Comparison of ENCODE assay signal across 15 cellular contexts in the genomic region with DNA sequence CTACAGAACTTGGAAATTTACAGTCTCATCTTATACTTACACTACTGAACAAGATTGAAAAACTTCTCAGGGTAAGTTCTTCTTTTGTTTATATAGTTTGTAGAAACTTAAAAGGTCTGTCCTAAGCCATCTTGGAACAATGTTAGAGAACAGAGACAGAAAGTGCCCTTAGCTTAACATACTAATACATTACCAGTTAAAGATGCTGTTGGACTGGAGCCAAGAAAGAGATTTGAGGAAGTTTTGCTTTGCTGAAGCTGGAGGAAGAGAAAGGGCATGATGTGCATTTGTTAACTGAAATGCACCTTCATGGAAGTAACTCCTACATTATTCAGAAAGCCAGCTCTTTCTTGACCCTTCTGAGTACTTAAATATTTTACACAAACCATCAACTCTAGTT.
DNase-seq lines count a peak whose midpoint lies in the region; ATAC-seq and TF ChIP-seq lines count a peak whose summit lies in the region.
"Had no signal": no experiment of that assay in that cellular context is flagged by ENCODE, and none has a peak within 500 bp of the region (broad histone marks: within the 10 kb centered on the region; RNA-seq: fewer than 3 reads in every experiment).

No MANE protein-coding gene starts in this region.

- H3K9me3 Mint-ChIP-seq in Calu3 (ENCODE audit: low read depth, unreplicated experiment), result no peaks in the 10 kb centered on the region
- H3K9me3 Mint-ChIP-seq: activated naive CD4-positive, alpha-beta T cell treated with anti-CD3 and anti-CD28 coated beads, Interleukin-2, amount 50 U/mL, for 24 hours; effector memory CD8-positive, alpha-beta T cell had no signal

- TF ChIP-seq CTCF in Calu3 (IDR thresholded peaks at IDR 0.05; ENCODE audit: unreplicated experiment) (no peak), NB4 (IDR thresholded peaks at IDR 0.05; ENCODE audit: low read depth, low read length) (no peak)

- no peak for TF ChIP-seq POLR2A in NB4 (IDR thresholded peaks at IDR 0.05; ENCODE audit: extremely low read depth, insufficient read length)

- no peak overlapping the region for H3K27ac Mint-ChIP-seq in Calu3 (ENCODE audit: unreplicated experiment)
- H3K27ac Mint-ChIP-seq: activated CD8-positive, alpha-beta memory T cell treated with anti-CD3 and anti-CD28 coated beads, Interleukin-2, amount 10 ng/mL, durations not matched to agents 7 days and 5 days; activated naive CD4-positive, alpha-beta T cell treated with anti-CD3 and anti-CD28 coated beads, Interleukin-2, amount 50 U/mL, for 24 hours had no signal

- H3K36me3 Mint-ChIP-seq in Calu3 (ENCODE audit: insufficient read depth, unreplicated experiment), result peaks cover 32% of the 10 kb centered on the region

- ATAC-seq in GM21381 (IDR thresholded peaks at IDR 0.05; ENCODE audit: unreplicated experiment) (peak; percentile 46), GM21717 (IDR thresholded peaks at IDR 0.05; ENCODE audit: unreplicated experiment) (no peak)
- ATAC-seq: activated CD8-positive, alpha-beta memory T cell treated with anti-CD3 and anti-CD28 coated beads, Interleukin-2, amount 10 ng/mL, durations not matched to agents 7 days and 5 days; effector memory CD8-positive, alpha-beta T cell had no signal

- no peak overlapping the region for H3K4me3 Mint-ChIP-seq in Calu3 (ENCODE audit: low read depth, unreplicated experiment)
- H3K4me3 Mint-ChIP-seq: activated CD8-positive, alpha-beta memory T cell treated with anti-CD3 and anti-CD28 coated beads, Interleukin-2, amount 10 ng/mL, durations not matched to agents 7 days and 5 days; activated naive CD4-positive, alpha-beta T cell treated with anti-CD3 and anti-CD28 coated beads, Interleukin-2, amount 50 U/mL, for 24 hours; effector memory CD8-positive, alpha-beta T cell had no signal

- intact Hi-C loops in Calu3 (cut with micrococcal nuclease; ENCODE audit: unreplicated experiment) (no loop called here), head of caudate nucleus (cut with DNase I) (no loop called here)

- no peak overlapping the region for H3K4me3 ChIP-seq in NB4 (ENCODE audit: low read depth, low read length)
- H3K4me3 ChIP-seq: breast epithelium had no signal

- H3K27me3 Mint-ChIP-seq in Calu3 (ENCODE audit: unreplicated experiment), result no peaks in the 10 kb centered on the region
- H3K27me3 Mint-ChIP-seq: activated CD8-positive, alpha-beta memory T cell treated with anti-CD3 and anti-CD28 coated beads, Interleukin-2, amount 10 ng/mL, durations not matched to agents 7 days and 5 days; activated naive CD4-positive, alpha-beta T cell treated with anti-CD3 and anti-CD28 coated beads, Interleukin-2, amount 50 U/mL, for 24 hours; effector memory CD8-positive, alpha-beta T cell had no signal

- H3K4me1 Mint-ChIP-seq in Calu3 (ENCODE audit: low read depth, unreplicated experiment), result no peaks in the 10 kb centered on the region
- H3K4me1 Mint-ChIP-seq: activated CD8-positive, alpha-beta memory T cell treated with anti-CD3 and anti-CD28 coated beads, Interleukin-2, amount 10 ng/mL, durations not matched to agents 7 days and 5 days; activated naive CD4-positive, alpha-beta T cell treated with anti-CD3 and anti-CD28 coated beads, Interleukin-2, amount 50 U/mL, for 24 hours had no signal

- CTCF ChIA-PET in Calu3 (lab: Charles Lee), result no interaction called here

- no TSS peak for BruUV-seq in Calu3 (replicated peaks; lab: Mats Ljungman, UMichigan)

- DNase-seq in Calu3, result peak; percentile 13
- DNase-seq in NB4 (ENCODE audit: low read depth), result peak; percentile 22
- peak; percentile 36 for DNase-seq in inferior parietal cortex (ENCODE audit: extremely low spot score)
- no peak for DNase-seq in stimulated activated CD4-positive, alpha-beta T cell treated with anti-CD3 and anti-CD28 coated beads, Interleukin-2, amount 100 ng/mL, for 24 hours
- DNase-seq in cerebellar cortex (ENCODE audit: low spot score), result no peak
- DNase-seq in head of caudate nucleus, result no peak
- DNase-seq: activated CD8-positive, alpha-beta memory T cell treated with anti-CD3 and anti-CD28 coated beads, Interleukin-2, amount 10 ng/mL, durations not matched to agents 7 days and 5 days; effector memory CD8-positive, alpha-beta T cell; NCI-H187; NCI-H526; SHP77 treated with DMSO at 0.1 percent for 48 hours had no signal

Comparison
In these comparisons a context has a peak if more than half of its experiments do, and no peak if none do; other contexts are left out.
1. DNase-seq: peak in Calu3 (single experiment), NB4 (single experiment) and inferior parietal cortex (single experiment); none in stimulated activated CD4-positive, alpha-beta T cell treated with anti-CD3 and anti-CD28 coated beads, Interleukin-2, amount 100 ng/mL, for 24 hours (0 of 2), cerebellar cortex (single experiment) and head of caudate nucleus (0 of 42).